ENCODE assay signal across 14 cellular contexts in the genomic region with DNA sequence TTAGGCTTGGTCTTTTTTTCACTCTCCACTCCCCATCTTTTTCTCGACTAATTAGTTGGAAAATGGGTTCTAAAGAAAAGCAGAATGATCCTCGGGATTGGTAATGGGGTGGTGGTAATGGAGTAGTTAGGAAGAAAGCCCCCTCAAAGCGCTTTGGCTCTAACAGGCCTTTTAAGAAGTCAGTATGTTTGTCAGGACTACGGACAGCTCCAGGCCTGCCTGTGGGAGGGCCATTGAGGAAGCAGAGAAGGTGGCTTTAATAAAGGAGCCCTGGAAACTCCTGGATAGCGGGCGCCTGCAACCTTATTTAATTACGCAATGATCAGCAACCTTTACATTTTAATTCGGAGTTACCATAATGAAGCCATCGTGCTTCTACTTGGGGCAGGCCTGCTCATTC.
DNase-seq lines count a peak whose midpoint lies in the region; ATAC-seq and TF ChIP-seq lines count a peak whose summit lies in the region.
"Had no signal": no experiment of that assay in that cellular context is flagged by ENCODE, and none has a peak within 500 bp of the region (broad histone marks: within the 10 kb centered on the region; RNA-seq: fewer than 3 reads in every experiment).

No MANE protein-coding gene starts in this region.

- no peak for ATAC-seq in activated CD8-positive, alpha-beta T cell treated with anti-CD3 and anti-CD28 coated beads, Interleukin-2, amount 10 ng/mL, durations not matched to agents 7 days and 5 days
- no peak for ATAC-seq in heart left ventricle
- ATAC-seq: left lobe of liver; stimulated activated naive CD8-positive, alpha-beta T cell treated with anti-CD3 and anti-CD28 coated beads, Interleukin-15, Interleukin-2, amounts not matched to agents 100 U/mL and 50 U/mL, for 24 hours had no signal

- in situ Hi-C loops in GM13976 (cut with MboI; ENCODE audit: low sequenced_read_pairs, unreplicated experiment), result no loop called here

- no peaks in the 10 kb centered on the region for H3K4me1 ChIP-seq in Karpas-422 (ENCODE audit: low read length)
- no peaks in the 10 kb centered on the region for H3K4me1 ChIP-seq in heart left ventricle
- H3K4me1 ChIP-seq: colonic mucosa had no signal

- H2AFZ ChIP-seq in Karpas-422 (ENCODE audit: low read length), result no peak overlapping the region

- H3K36me3 Mint-ChIP-seq in activated CD8-positive, alpha-beta T cell treated with anti-CD3 and anti-CD28 coated beads, Interleukin-2, amount 10 ng/mL, durations not matched to agents 7 days and 5 days (ENCODE audit: low read depth), result no peaks in the 10 kb centered on the region
- H3K36me3 Mint-ChIP-seq in nephron progenitor cell (ENCODE audit: low read depth), result no peaks in the 10 kb centered on the region

- no peaks in the 10 kb centered on the region for H3K27me3 ChIP-seq in Karpas-422 (ENCODE audit: low read length)
- H3K27me3 ChIP-seq in heart left ventricle, result no peaks in the 10 kb centered on the region
- H3K27me3 ChIP-seq: colonic mucosa had no signal

- no peaks in the 10 kb centered on the region for H3K9me2 ChIP-seq in Karpas-422 (replicated peaks; ENCODE audit: insufficient read depth, low read length)

- H3K4me3 ChIP-seq in Karpas-422 (ENCODE audit: low read length), result no peak overlapping the region
- H3K4me3 ChIP-seq in heart left ventricle, result no peak overlapping the region
- H3K4me3 ChIP-seq: colonic mucosa had no signal

- no peak overlapping the region for H3K4me3 Mint-ChIP-seq in activated CD8-positive, alpha-beta T cell treated with anti-CD3 and anti-CD28 coated beads, Interleukin-2, amount 10 ng/mL, durations not matched to agents 7 days and 5 days
- H3K4me3 Mint-ChIP-seq in nephron progenitor cell, result no peak overlapping the region

- H3K4me2 ChIP-seq in Karpas-422 (ENCODE audit: low read depth, low read length, poor library complexity, severe bottlenecking), result no peak overlapping the region

- no peaks in the 10 kb centered on the region for H3K27me3 Mint-ChIP-seq in activated CD8-positive, alpha-beta T cell treated with anti-CD3 and anti-CD28 coated beads, Interleukin-2, amount 10 ng/mL, durations not matched to agents 7 days and 5 days (ENCODE audit: low read depth)
- H3K27me3 Mint-ChIP-seq in nephron progenitor cell (ENCODE audit: low read depth, poor library complexity), result peaks cover 21% of the 10 kb centered on the region

- H3K4me1 Mint-ChIP-seq in activated CD8-positive, alpha-beta T cell treated with anti-CD3 and anti-CD28 coated beads, Interleukin-2, amount 10 ng/mL, durations not matched to agents 7 days and 5 days (ENCODE audit: low read depth), result no peaks in the 10 kb centered on the region
- H3K4me1 Mint-ChIP-seq in nephron progenitor cell, result no peaks in the 10 kb centered on the region

- CTCF ChIA-PET in activated CD8-positive, alpha-beta T cell treated with anti-CD3 and anti-CD28 coated beads, Interleukin-2, amount 10 ng/mL, durations not matched to agents 7 days and 5 days (lab: Charles Lee), result no interaction called here

- H3K9me3 ChIP-seq in Karpas-422 (ENCODE audit: low read length), result no peaks in the 10 kb centered on the region
- H3K9me3 ChIP-seq in heart left ventricle, result peaks cover 0 to 13% (median 0%) of the 10 kb centered on the region in 12 donors
- H3K9me3 ChIP-seq: colonic mucosa had no signal

- H3K9ac ChIP-seq in Karpas-422 (ENCODE audit: low read length), result no peak overlapping the region

- H4K20me1 ChIP-seq in Karpas-422 (ENCODE audit: insufficient read depth, low read depth, low read length), result no peaks in the 10 kb centered on the region

- DNase-seq in GM04504 (ENCODE audit: low read depth) (peak; percentile 1), Karpas-422 (peak; percentile 64), nephron progenitor cell (peak; percentile 75), heart left ventricle (no peak), NCI-H446 treated with DMSO at 0.1 percent for 48 hours (lab: John Stamatoyannopoulos, UW) (no peak), GM13976 (ENCODE audit: low spot score) (no peak)
- DNase-seq in activated CD8-positive, alpha-beta T cell treated with anti-CD3 and anti-CD28 coated beads, Interleukin-2, amount 10 ng/mL, durations not matched to agents 7 days and 5 days, result peak; percentile 21
- DNase-seq in activated T-cell treated with anti-CD3 and anti-CD28 coated beads, Interleukin-2, amount 50 U/mL, for 48 hours, result no peak
- DNase-seq: activated CD4-positive, CD25-positive, alpha-beta regulatory T cell treated with anti-CD3 and anti-CD28 coated beads, Interleukin-2, amount 50 U/mL, for 72 hours; colonic mucosa; DMS79; foreskin fibroblast; stimulated activated naive CD8-positive, alpha-beta T cell treated with anti-CD3 and anti-CD28 coated beads, Interleukin-15, Interleukin-2, amounts not matched to agents 100 U/mL and 50 U/mL, for 24 hours had no signal

- H3K79me2 ChIP-seq in Karpas-422 (ENCODE audit: low read length), result no peaks in the 10 kb centered on the region

- H3K9me3 Mint-ChIP-seq in activated CD8-positive, alpha-beta T cell treated with anti-CD3 and anti-CD28 coated beads, Interleukin-2, amount 10 ng/mL, durations not matched to agents 7 days and 5 days (ENCODE audit: insufficient read depth), result no peaks in the 10 kb centered on the region
- H3K9me3 Mint-ChIP-seq in nephron progenitor cell, result peaks cover 9% of the 10 kb centered on the region

- TF ChIP-seq CTCF in nephron progenitor cell (IDR thresholded peaks at IDR 0.05), result no peak
- TF ChIP-seq CTCF in heart left ventricle (IDR thresholded peaks at IDR 0.05), result no peak
- TF ChIP-seq CTCF in GM13976 (IDR thresholded peaks at IDR 0.05; ENCODE audit: borderline replicate concordance, control extremely low read depth, extremely low read depth, insufficient read depth, missing control alignments), result no peak

- H3K27ac ChIP-seq in Karpas-422 (ENCODE audit: low read length) (no peak overlapping the region), heart left ventricle (no peak overlapping the region)
- H3K27ac ChIP-seq: colonic mucosa had no signal

- H3K27ac Mint-ChIP-seq in activated CD8-positive, alpha-beta T cell treated with anti-CD3 and anti-CD28 coated beads, Interleukin-2, amount 10 ng/mL, durations not matched to agents 7 days and 5 days, result no peak overlapping the region
- no peak overlapping the region for H3K27ac Mint-ChIP-seq in nephron progenitor cell

- intact Hi-C loops in heart left ventricle (cut with DNase I), result no loop called here

- WGBS in heart left ventricle, 4 donors, result 9 to 16% (median 13%) methylated on average over 9 of the region's 9 CpGs

- POLR2A ChIA-PET in activated CD8-positive, alpha-beta T cell treated with anti-CD3 and anti-CD28 coated beads, Interleukin-2, amount 10 ng/mL, durations not matched to agents 7 days and 5 days (lab: Charles Lee), result no interaction called here

- no peak for TF ChIP-seq POLR2A in heart left ventricle (IDR thresholded peaks at IDR 0.05)

- H3K36me3 ChIP-seq in Karpas-422 (ENCODE audit: insufficient read depth, low read length), result no peaks in the 10 kb centered on the region
- no peaks in the 10 kb centered on the region for H3K36me3 ChIP-seq in heart left ventricle
- H3K36me3 ChIP-seq: colonic mucosa had no signal

Comparison
In these comparisons a context has a peak if more than half of its experiments do, and no peak if none do; other contexts are left out.
1. DNase-seq: peak in GM04504 (single experiment), Karpas-422 (single experiment), activated CD8-positive, alpha-beta T cell treated with anti-CD3 and anti-CD28 coated beads, Interleukin-2, amount 10 ng/mL, durations not matched to agents 7 days and 5 days (single experiment) and nephron progenitor cell (single experiment); none in heart left ventricle (0 of 5), activated T-cell treated with anti-CD3 and anti-CD28 coated beads, Interleukin-2, amount 50 U/mL, for 48 hours (0 of 2), NCI-H446 treated with DMSO at 0.1 percent for 48 hours (single experiment) and GM13976 (single experiment).